Comparison of ENCODE assay signal across 8 cellular contexts in genomic region chr3:152241142-152242067, GRCh38. TPM values are rescaled to one million over a fixed set of nuclear protein-coding genes. Genes with fewer than 3 reads are reported as not detected.
DNase-seq lines count a peak whose midpoint lies in the region; ATAC-seq, FAIRE-seq and TF ChIP-seq lines count a peak whose summit lies in the region.

No MANE protein-coding gene starts in this region.

- H2AFZ ChIP-seq in IMR-90 (replicated peaks; ENCODE audit: low read length, poor library complexity) (no peak overlapping the region), GM12878 (ENCODE audit: control insufficient read depth, low read depth, low read length) (peak overlapping the region; percentile 64)

- in situ Hi-C loops in IMR-90 (cut with MboI; ENCODE audit: low sequenced_read_pairs) = no loop called here
- in situ Hi-C loops in GM12878 (cut with MboI) = no loop called here

- ATAC-seq in GM21447 (IDR thresholded peaks at IDR 0.05; ENCODE audit: unreplicated experiment) (peak; percentile 60), IMR-90 (ENCODE audit: low read depth) (no peak), GM12878 (peak; percentile 69), pancreas (no peak)

- H2AK5ac ChIP-seq in IMR-90 (ENCODE audit: low read depth, low read length) = no peak overlapping the region

- peaks cover 0 to 10% of the 10 kb centered on the region in 2 donors for H3K36me3 Mint-ChIP-seq in CD4-positive, alpha-beta memory T cell

- TF ChIP-seq EP300 in GM12878 (IDR thresholded peaks at IDR 0.05; ENCODE audit: borderline replicate concordance in 1 of 2, control insufficient read depth in 1 of 2, low read depth in 2 of 2, low read length in 2 of 2) = no peak

- TF ChIP-seq POLR2A in IMR-90 (IDR thresholded peaks at IDR 0.05; ENCODE audit: low read depth, low read length) (no peak), GM12878 (IDR thresholded peaks at IDR 0.05; ENCODE audit: low read depth, low read length) (no peak)

- TF ChIP-seq CTCF in IMR-90 (conservative IDR thresholded peaks at IDR 0.05; ENCODE audit: low read depth, low read length) (no peak), GM12878 (IDR thresholded peaks at IDR 0.05 in 2 of 3, conservative IDR thresholded peaks at IDR 0.05 in 1 of 3; ENCODE audit: control insufficient read depth in 2 of 3, extremely low read depth in 1 of 3, insufficient read depth in 1 of 3, low read depth in 3 of 3, low read length in 3 of 3) (no peak), pancreas (IDR thresholded peaks at IDR 0.05) (no peak)

- DNase-seq in CD4-positive, alpha-beta memory T cell = no peak
- DNase-seq in IMR-90 (no peak), GM12878 (ENCODE audit: low read depth, low spot score) (no peak), NCI-H1417 treated with DMSO at 0.1 percent for 48 hours (lab: John Stamatoyannopoulos, UW) (no peak), pons (ENCODE audit: low spot score) (no peak), NCI-H1694 (lab: John Stamatoyannopoulos, UW) (no peak), pancreas (no peak)

- peak overlapping the region; percentile 61 for H3K18ac ChIP-seq in IMR-90 (ENCODE audit: low read depth, low read length)

- peaks cover 0 to 4% (median 1%) of the 10 kb centered on the region in 8 donors for H3K9me3 Mint-ChIP-seq in CD4-positive, alpha-beta memory T cell

- no peaks in the 10 kb centered on the region for H3K9me1 ChIP-seq in IMR-90 (ENCODE audit: insufficient read depth, low read length)

- no peak overlapping the region for H4K5ac ChIP-seq in IMR-90 (ENCODE audit: low read depth, low read length)

- no peak for TF ChIP-seq RAD21 in IMR-90 (IDR thresholded peaks at IDR 0.05; ENCODE audit: low read length)
- TF ChIP-seq RAD21 in GM12878 (IDR thresholded peaks at IDR 0.05; ENCODE audit: insufficient read depth, low read depth, low read length) = no peak

- POLR2A ChIA-PET in CD4-positive, alpha-beta memory T cell (lab: Charles Lee; ENCODE audit: partially characterized antibody) = interaction anchor here (1.7 to 12.0 kb wide), 8 partner anchors 8 to 57 kb away, joined by 4 to 414 read pairs (median 86); partner anchors contain the start of gene MBNL1
- POLR2A ChIA-PET in IMR-90 (lab: Charles Lee; ENCODE audit: unreplicated experiment) (no interaction called here), GM12878 (lab: Charles Lee) (no interaction called here)

- H2BK20ac ChIP-seq in IMR-90 (ENCODE audit: low read depth, low read length) = no peak overlapping the region

- H4K20me1 ChIP-seq in IMR-90 (ENCODE audit: insufficient read depth, low read length) (no peaks in the 10 kb centered on the region), GM12878 (ENCODE audit: control insufficient read depth, insufficient read depth) (no peaks in the 10 kb centered on the region)

- no peak overlapping the region for H2BK120ac ChIP-seq in IMR-90 (ENCODE audit: low read depth, low read length)

- no peaks in the 10 kb centered on the region for H3K9me3 ChIP-seq in CD4-positive, alpha-beta memory T cell (ENCODE audit: control insufficient read depth in 1 of 2, low read length in 2 of 2)
- no peaks in the 10 kb centered on the region for H3K9me3 ChIP-seq in IMR-90 (ENCODE audit: control insufficient read depth, insufficient read depth, low read length)
- H3K9me3 ChIP-seq in GM12878 (replicated peaks; ENCODE audit: control insufficient read depth, insufficient read depth, low read length) = peaks cover 2% of the 10 kb centered on the region
- no peaks in the 10 kb centered on the region for H3K9me3 ChIP-seq in pancreas

- H4K8ac ChIP-seq in IMR-90 (ENCODE audit: low read depth in 2 of 2, low read length in 2 of 2) = no peak overlapping the region

- no peak overlapping the region for H4K91ac ChIP-seq in IMR-90 (ENCODE audit: insufficient read depth, low read depth, low read length)

- no CpG with 5 or more reads among the region's 2 CpGs for WGBS in IMR-90 (ENCODE audit: extremely low coverage in 2 of 2, insufficient read length in 1 of 2), 2 experiments
- 0% methylated on average over 2 of the region's 2 CpGs for WGBS in GM12878 (ENCODE audit: insufficient coverage, insufficient replicate concordance, low lambda C conversion rate, missing lambda C conversion rate)
- WGBS in pancreas, 2 donors = 70 to 79% methylated on average over 2 of the region's 2 CpGs

- H3K36me3 ChIP-seq in CD4-positive, alpha-beta memory T cell (ENCODE audit: insufficient read depth, low read length) = no peaks in the 10 kb centered on the region
- no peaks in the 10 kb centered on the region for H3K36me3 ChIP-seq in IMR-90 (ENCODE audit: control insufficient read depth, insufficient read depth, low read length)
- no peaks in the 10 kb centered on the region for H3K36me3 ChIP-seq in GM12878 (ENCODE audit: control insufficient read depth in 2 of 2, insufficient read depth in 2 of 2, low read length in 1 of 2)
- no peaks in the 10 kb centered on the region for H3K36me3 ChIP-seq in pancreas

- dilution Hi-C loops in IMR-90 (cut with HindIII; ENCODE audit: low sequenced_read_pairs, unreplicated experiment) = no loop called here

- H3K4me1 Mint-ChIP-seq in CD4-positive, alpha-beta memory T cell = peaks cover 46 to 82% (median 52%) of the 10 kb centered on the region in 4 donors

- H2BK15ac ChIP-seq in IMR-90 (ENCODE audit: low read depth, low read length) = no peak overlapping the region

- no peak for FAIRE-seq in GM12878 (lab: Jason Lieb, UNC)
- FAIRE-seq in pancreas (lab: Jason Lieb, UNC) = no peak

- no peak overlapping the region for H3K9ac ChIP-seq in IMR-90 (ENCODE audit: low read depth, low read length)
- H3K9ac ChIP-seq in GM12878 (ENCODE audit: control insufficient read depth, insufficient read depth, low read length) = no peak overlapping the region; the same call in 1 of the 2 replicates

- CTCF ChIA-PET in CD4-positive, alpha-beta memory T cell (lab: Charles Lee; ENCODE audit: partially characterized antibody) = interaction anchor here (1.8 kb wide), 1 partner anchor 56 kb away, joined by 3 read pairs; no protein-coding TSS in a partner anchor
- CTCF ChIA-PET in IMR-90 (lab: Yijun Ruan, JAX) = no interaction called here
- CTCF ChIA-PET in GM12878 (lab: Yijun Ruan, JAX) = interaction anchor here (0.6 to 1.8 kb wide), 2 partner anchors 37 to 40 kb away, joined by 3 to 4 read pairs; no protein-coding TSS in a partner anchor

- H3K27me3 Mint-ChIP-seq in CD4-positive, alpha-beta memory T cell = no peaks in the 10 kb centered on the region

- no peak overlapping the region for H3K4ac ChIP-seq in IMR-90 (ENCODE audit: low read depth, low read length)

- H3K79me1 ChIP-seq in IMR-90 (ENCODE audit: low read depth in 1 of 2, low read length in 2 of 2) = no peaks in the 10 kb centered on the region

- no peak overlapping the region for H3K56ac ChIP-seq in IMR-90 (ENCODE audit: extremely low read depth, insufficient read depth, low read length)

- BruUV-seq in IMR-90 (replicated peaks; lab: Mats Ljungman, UMichigan) = no TSS peak
- no TSS peak for BruUV-seq in GM12878 (replicated peaks; lab: Mats Ljungman, UMichigan)

- peak overlapping the region; percentile 69 to 97 (median 78) for H3K4me3 Mint-ChIP-seq in CD4-positive, alpha-beta memory T cell

- peaks cover 56% of the 10 kb centered on the region for H3K4me1 ChIP-seq in CD4-positive, alpha-beta memory T cell (ENCODE audit: insufficient read depth, low read length)
- H3K4me1 ChIP-seq in IMR-90 (ENCODE audit: control insufficient read depth, insufficient read depth, low read length) (peaks cover 3% of the 10 kb centered on the region; the same call in 1 of the 2 replicates), GM12878 (ENCODE audit: control insufficient read depth, insufficient read depth, low read length) (peaks cover 27% of the 10 kb centered on the region), pancreas (no peaks in the 10 kb centered on the region)

- H3K23ac ChIP-seq in IMR-90 (ENCODE audit: low read depth, low read length) = no peak overlapping the region

- peak overlapping the region in 1 of 2 donors; percentile 17 for H3K4me3 ChIP-seq in CD4-positive, alpha-beta memory T cell (ENCODE audit: low read length in 2 of 2)
- H3K4me3 ChIP-seq in IMR-90 (ENCODE audit: insufficient read depth, low read depth, low read length) = no peak overlapping the region
- H3K4me3 ChIP-seq in GM12878 = no peak overlapping the region
- no peak overlapping the region for H3K4me3 ChIP-seq in pancreas

- SMC1A ChIA-PET in GM12878 (lab: Charles Lee; ENCODE audit: uncharacterized antibody, unreplicated experiment) = interaction anchor here (1.0 to 7.3 kb wide), 5 partner anchors 11 to 202 kb away, joined by 3 to 160 read pairs (median 6); no protein-coding TSS in a partner anchor

- RAD21 ChIA-PET in GM12878 (lab: Charles Lee; ENCODE audit: unreplicated experiment) = interaction anchor here (0.6 to 7.7 kb wide), 3 partner anchors 14 to 142 kb away, joined by 3 to 108 read pairs (median 3); no protein-coding TSS in a partner anchor

- no peak overlapping the region for H2BK5ac ChIP-seq in IMR-90 (ENCODE audit: low read depth, low read length, poor library complexity, severe bottlenecking)

- no peak overlapping the region for H3K4me2 ChIP-seq in IMR-90 (ENCODE audit: low read depth, low read length)
- H3K4me2 ChIP-seq in GM12878 (ENCODE audit: control insufficient read depth, insufficient read depth) = peak overlapping the region; percentile 43

- peaks cover 20% of the 10 kb centered on the region for H3K79me2 ChIP-seq in GM12878 (ENCODE audit: control insufficient read depth, insufficient read depth, low read length)

- no peak overlapping the region for H2AK9ac ChIP-seq in IMR-90 (replicated peaks; ENCODE audit: low read depth, low read length, poor library complexity)

- peak overlapping the region; percentile 82 to 97 (median 92) for H3K27ac Mint-ChIP-seq in CD4-positive, alpha-beta memory T cell

- no peaks in the 10 kb centered on the region for H3K27me3 ChIP-seq in CD4-positive, alpha-beta memory T cell (ENCODE audit: insufficient read depth, low read length)
- H3K27me3 ChIP-seq in IMR-90 (ENCODE audit: control insufficient read depth, insufficient read depth, low read length) = no peaks in the 10 kb centered on the region
- H3K27me3 ChIP-seq in GM12878 (replicated peaks in 1 of 2; ENCODE audit: control insufficient read depth in 2 of 2, insufficient read depth in 2 of 2, low read length in 1 of 2) = no peaks in the 10 kb centered on the region
- no peaks in the 10 kb centered on the region for H3K27me3 ChIP-seq in pancreas

- intact Hi-C loops in CD4-positive, alpha-beta memory T cell (cut with micrococcal nuclease) = loop anchor here (2.0 kb wide), 1 partner anchor 61 kb away; no protein-coding TSS in a partner anchor
- intact Hi-C loops in IMR-90 (cut with micrococcal nuclease) (no loop called here), GM12878 (cut with micrococcal nuclease; ENCODE audit: unreplicated experiment) (loop anchor here (2.0 kb wide), 1 partner anchor 37 kb away; no protein-coding TSS in a partner anchor), pancreas (cut with DNase I) (no loop called here)

- no peak overlapping the region for H3K14ac ChIP-seq in IMR-90 (replicated peaks; ENCODE audit: low read depth, low read length)

- peak overlapping the region; percentile 69 for H3K27ac ChIP-seq in CD4-positive, alpha-beta memory T cell (ENCODE audit: low read depth, low read length)
- H3K27ac ChIP-seq in IMR-90 (ENCODE audit: insufficient read depth, low read length) = no peak overlapping the region
- peak overlapping the region; percentile 91 for H3K27ac ChIP-seq in GM12878 (ENCODE audit: control insufficient read depth, insufficient read depth)
- H3K27ac ChIP-seq in pancreas = no peak overlapping the region

RNA-seq across cellular contexts. Expression of gene MBNL1, which starts 27.3 kb away (rescaled TPM):
- total RNA-seq in CD4-positive, alpha-beta memory T cell = 100 to 1,000 TPM; 420 to 430 TPM
- 100 to 1,000 TPM; 289 to 302 TPM for polyA plus RNA-seq in CD4-positive, alpha-beta memory T cell
- total RNA-seq in IMR-90 (2012; rRNA removed) (515 and 664 TPM in 2 replicates), GM12878 (2014; rRNA removed) (337 and 351 TPM in 2 replicates), GM12878 (2014; rRNA removed; fragmentation: Illumina TruSeq; extraction: Trizol) (218 TPM in 2 replicates), GM12878 (2021) (239 and 247 TPM in 2 replicates), pancreas (10 to 100 TPM; 30.5 to 73.2 (median 49.2) TPM)
- polyA plus RNA-seq in IMR-90 (2012; rRNA removed) (127 and 129 TPM in 2 replicates), GM12878 (2011; rRNA removed) (80.9 and 82.1 TPM in 2 replicates), GM12878 (2014; fragmentation: Illumina TruSeq; extraction: Trizol) (200 and 216 TPM in 2 replicates), GM12878 (2014; fragmentation: Nextera tagmentation; extraction: Ambion mirVana) (10 to 100 TPM; 59.6 to 73.3 TPM), GM12878 (2014; rRNA removed) (132 and 143 TPM in 2 replicates), GM12878 (2016; fragmentation: Nextera tagmentation; extraction: Ambion mirVana) (100 to 1,000 TPM; 141 to 146 TPM), pancreas (10 to 100 TPM; 15.2 to 22.2 TPM)
- polyA plus RNA-seq in IMR-90 (2012; cell fraction: cytosol; rRNA removed) = 41.6 and 47.4 TPM in 2 replicates
- polyA plus RNA-seq in IMR-90 (2012; cell fraction: nucleus; rRNA removed; ENCODE audit: low replicate concordance) = 48.0 and 82.1 TPM in 2 replicates
- total RNA-seq in GM12878 (2013; cell fraction: nucleolus; rRNA removed) = 485 and 489 TPM in 2 replicates
- 64.8 TPM for polyA plus RNA-seq in GM12878 (2011; ENCODE audit: low read depth)
- polyA plus RNA-seq in GM12878 (2011; cell fraction: cytosol; rRNA removed) = 104 and 129 TPM in 2 replicates
- polyA plus RNA-seq in GM12878 (2011; cell fraction: nucleus; rRNA removed) = 52.1 and 62.2 TPM in 2 replicates
- 94.4 and 94.6 TPM in 2 replicates for polyA plus RNA-seq in GM12878 (2012)
- 286 and 329 TPM in 2 replicates for polyA minus RNA-seq in GM12878 (2011; rRNA and poly(A)+ RNA removed)
- 138 and 193 TPM in 2 replicates for polyA minus RNA-seq in GM12878 (2011; cell fraction: cytosol; rRNA and poly(A)+ RNA removed)
- 137 and 215 TPM in 2 replicates for polyA minus RNA-seq in GM12878 (2011; cell fraction: nucleus; rRNA and poly(A)+ RNA removed)

Comparison
In these comparisons a context has a peak if more than half of its experiments do, and no peak if none do; other contexts are left out.
1. H3K27ac ChIP-seq: peak in CD4-positive, alpha-beta memory T cell (single experiment) and GM12878 (single experiment); none in IMR-90 (single experiment) and pancreas (0 of 4).
2. ATAC-seq: peak in GM21447 (single experiment) and GM12878 (single experiment); none in IMR-90 (single experiment) and pancreas (0 of 4).
3. intact Hi-C loops: an anchor here in CD4-positive, alpha-beta memory T cell (2.0 kb wide) and GM12878 (2.0 kb wide); none called in IMR-90 and pancreas.